ENCODE assay signal across 22 cellular contexts in genomic region chr14:95216013-95216412, GRCh38.
"Had no signal": no experiment of that assay in that cellular context is flagged by ENCODE, and none has a peak within 500 bp of the region (broad histone marks: within the 10 kb centered on the region; RNA-seq: fewer than 3 reads in every experiment).

No MANE protein-coding gene starts in this region.

- H3K27me3 ChIP-seq: esophagus squamous epithelium, gastroesophageal sphincter, hepatocyte, neutrophil, spleen, testis, tibial nerve had no signal

- H3K9me3 ChIP-seq: esophagus squamous epithelium, gastroesophageal sphincter, neutrophil, testis, tibial nerve had no signal

- FAIRE-seq: kidney had no signal

- ATAC-seq: effector memory CD8-positive, alpha-beta T cell; gastroesophageal sphincter; left colon; left ventricle myocardium superior; naive thymus-derived CD4-positive, alpha-beta T cell; sciatic nerve; stimulated activated memory B cell treated with anti-CD40 and anti-IgM and Interleukin-4, amounts not matched to agents 10 μg/mL and 1 μg/mL and 100 μg/mL, for 72 hours; stimulated activated naive CD8-positive, alpha-beta T cell treated with anti-CD3 and anti-CD28 coated beads, Interleukin-15, amount 100 ng/mL, for 72 hours had no signal

- H3K36me3 ChIP-seq: neutrophil had no signal

- H3K79me2 ChIP-seq: hepatocyte had no signal

- H3K4me1 ChIP-seq: esophagus squamous epithelium, gastroesophageal sphincter, spleen, testis, tibial nerve had no signal

- DNase-seq: effector memory CD8-positive, alpha-beta T cell; esophagus squamous epithelium; foreskin fibroblast; kidney; left colon; left ventricle myocardium superior; naive thymus-derived CD4-positive, alpha-beta T cell; posterior cingulate gyrus; spleen; stimulated activated CD4-positive, alpha-beta T cell treated with anti-CD3 and anti-CD28 coated beads, Interleukin-15, amount 100 ng/mL, for 24 hours; stimulated activated CD4-positive, alpha-beta T cell treated with anti-CD3 and anti-CD28 coated beads, Interleukin-1b, Interleukin-23, amount 100 ng/mL, for 48 hours; stimulated activated CD4-positive, alpha-beta T cell treated with anti-CD3 and anti-CD28 coated beads, Interleukin-4, amount 100 ng/mL, for 24 hours; stimulated activated naive CD8-positive, alpha-beta T cell treated with anti-CD3 and anti-CD28 coated beads, Interleukin-15, amount 100 ng/mL, for 72 hours; testis had no signal

- H2AFZ ChIP-seq: hepatocyte had no signal

- H3K27ac ChIP-seq: epithelial cell of prostate, esophagus squamous epithelium, gastroesophageal sphincter, neutrophil, spleen, testis, tibial nerve had no signal

- H3K4me3 ChIP-seq: esophagus squamous epithelium, gastroesophageal sphincter, hepatocyte, lung, spleen, testis, tibial nerve had no signal
